ENCODE assay signal across 17 cellular contexts in the genomic region with DNA sequence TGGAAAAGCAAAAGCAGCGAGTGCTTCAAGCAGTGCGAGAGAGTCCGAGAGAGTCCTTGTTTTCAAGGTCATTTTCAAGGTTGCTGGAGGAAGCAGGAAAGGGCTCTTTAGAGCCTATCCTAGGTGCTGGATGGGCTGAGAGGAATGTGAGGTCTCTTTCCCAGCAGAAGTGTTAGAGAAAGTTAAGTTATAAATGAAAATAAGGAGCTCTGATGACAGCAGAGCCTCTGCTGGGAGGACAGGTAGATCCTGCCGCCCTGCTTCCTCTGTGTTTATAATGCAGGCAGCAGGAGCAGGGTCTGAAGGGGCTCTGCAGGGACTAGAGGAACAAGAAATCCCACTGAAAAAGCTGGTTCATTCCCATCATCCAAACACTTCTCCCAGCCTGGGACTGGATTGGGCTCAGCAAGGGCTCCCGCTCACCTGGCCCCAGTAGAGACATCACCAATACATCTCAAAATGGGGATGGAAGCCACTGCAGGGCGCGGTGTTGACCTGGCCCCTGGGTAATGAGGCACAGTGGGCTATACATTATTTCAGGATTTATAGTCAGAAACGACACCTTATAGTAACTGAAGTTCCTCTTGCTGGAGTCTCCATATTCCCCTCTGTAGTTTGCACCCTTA. TPM values are rescaled to one million over a fixed set of nuclear protein-coding genes. Genes with fewer than 3 reads are reported as not detected.
A peak's percentile ranks its signal among the peaks of the same experiment; 100 is the strongest.
DNase-seq lines count a peak whose midpoint lies in the region; ATAC-seq and TF ChIP-seq lines count a peak whose summit lies in the region.
"Had no signal": no experiment of that assay in that cellular context is flagged by ENCODE, and none has a peak within 500 bp of the region (broad histone marks: within the 10 kb centered on the region; RNA-seq: fewer than 3 reads in every experiment).

No MANE protein-coding gene starts in this region.

- no peak overlapping the region for H2AFZ ChIP-seq in mammary epithelial cell (ENCODE audit: low read depth, low read length)
- H2AFZ ChIP-seq in osteoblast (ENCODE audit: low read length) = no peak overlapping the region

- H3K4me1 ChIP-seq in breast epithelium = peaks cover 0 to 6% of the 10 kb centered on the region in 2 donors
- no peaks in the 10 kb centered on the region for H3K4me1 ChIP-seq in mammary epithelial cell (ENCODE audit: insufficient read depth, low read length)
- H3K4me1 ChIP-seq in colonic mucosa = peaks cover 6% of the 10 kb centered on the region
- H3K4me1 ChIP-seq in osteoblast (ENCODE audit: insufficient read depth, low read length) = peaks cover 7% of the 10 kb centered on the region
- peaks cover 9 to 34% of the 10 kb centered on the region in 2 donors for H3K4me1 ChIP-seq in thoracic aorta (ENCODE audit: control insufficient read depth in 1 of 2, low read depth in 2 of 2)

- H3K27me3 ChIP-seq in breast epithelium (no peaks in the 10 kb centered on the region), mammary epithelial cell (ENCODE audit: insufficient read depth, low read length) (peaks cover 14% of the 10 kb centered on the region), colonic mucosa (no peaks in the 10 kb centered on the region), osteoblast (ENCODE audit: insufficient read depth, low read length) (peaks cover 48% of the 10 kb centered on the region), thoracic aorta (replicated peaks; ENCODE audit: insufficient read depth) (no peaks in the 10 kb centered on the region)
- H3K27me3 ChIP-seq: BLaER1 had no signal

- TF ChIP-seq POLR2A in breast epithelium (IDR thresholded peaks at IDR 0.05) = no peak

- H3K9me3 ChIP-seq in breast epithelium = no peaks in the 10 kb centered on the region
- H3K9me3 ChIP-seq in mammary epithelial cell (replicated peaks; ENCODE audit: insufficient read depth, low read length) = no peaks in the 10 kb centered on the region
- H3K9me3 ChIP-seq in colonic mucosa = no peaks in the 10 kb centered on the region
- no peaks in the 10 kb centered on the region for H3K9me3 ChIP-seq in osteoblast (ENCODE audit: low read depth, low read length)
- H3K9me3 ChIP-seq in thoracic aorta = no peaks in the 10 kb centered on the region
- H3K9me3 ChIP-seq: BLaER1 had no signal

- no peak overlapping the region for H3K9ac ChIP-seq in mammary epithelial cell (ENCODE audit: insufficient read depth, low read length)
- H3K9ac ChIP-seq in colonic mucosa (ENCODE audit: low read depth in 2 of 2, low read length in 2 of 2) = no peak overlapping the region
- H3K9ac ChIP-seq: BLaER1 had no signal

- no peak overlapping the region for H3K4me2 ChIP-seq in mammary epithelial cell (ENCODE audit: insufficient read depth, low read depth, low read length)
- no peak overlapping the region for H3K4me2 ChIP-seq in osteoblast (ENCODE audit: insufficient read depth, low read length)
- H3K4me2 ChIP-seq: BLaER1 had no signal

- H4K20me1 ChIP-seq in mammary epithelial cell (ENCODE audit: insufficient read depth, low read length) = no peaks in the 10 kb centered on the region
- peaks cover 2% of the 10 kb centered on the region for H4K20me1 ChIP-seq in osteoblast (ENCODE audit: insufficient read depth, low read length)
- H4K20me1 ChIP-seq: BLaER1 had no signal

- DNase-seq in breast epithelium (ENCODE audit: low spot score in 2 of 2) = peak in 1 of 2 donors; percentile 13
- DNase-seq in mammary epithelial cell = no peak
- DNase-seq in colonic mucosa = peak; percentile 16
- peak; percentile 42 for DNase-seq in osteoblast (ENCODE audit: insufficient read length, low spot score, missing footprints)
- no peak for DNase-seq in thoracic aorta (ENCODE audit: low spot score)
- no peak for DNase-seq in SIG-M5 treated with dmso at 0.1 percent for 504 hours (lab: John Stamatoyannopoulos, UW; ENCODE audit: unreplicated experiment)
- DNase-seq: DMS79 treated with DMSO at 0.1 percent for 48 hours, KG1, NCI-H1436 treated with DMSO at 0.1 percent for 48 hours, NCI-H345, NCI-H526 treated with DMSO at 0.1 percent for 48 hours, SHP77 treated with DMSO at 0.1 percent for 48 hours had no signal

- H3K4me3 ChIP-seq in breast epithelium (no peak overlapping the region), mammary epithelial cell (replicated peaks in 1 of 3; ENCODE audit: insufficient read depth in 1 of 3, low read depth in 2 of 3, low read length in 3 of 3) (no peak overlapping the region), colonic mucosa (no peak overlapping the region), osteoblast (ENCODE audit: insufficient read depth, low read length) (no peak overlapping the region), thoracic aorta (no peak overlapping the region)
- H3K4me3 ChIP-seq: BLaER1 had no signal

- CTCF ChIA-PET in mammary epithelial cell (lab: Charles Lee; ENCODE audit: low non-redundant PET) = no interaction called here

- intact Hi-C loops in breast epithelium (cut with DNase I; ENCODE audit: low total_unique reads) = loop anchor here (5.0 kb wide), 1 partner anchor 440 kb away; no protein-coding TSS in a partner anchor
- intact Hi-C loops in mammary epithelial cell (cut with micrococcal nuclease) = loop anchor here (10.0 kb wide), 1 partner anchor 438 kb away; a partner anchor contains a TSS
- intact Hi-C loops in colonic mucosa (cut with DNase I) = no loop called here

- no peak for TF ChIP-seq CTCF in breast epithelium (IDR thresholded peaks at IDR 0.05)
- no peak for TF ChIP-seq CTCF in mammary epithelial cell (conservative IDR thresholded peaks at IDR 0.05 in 1 of 2, IDR thresholded peaks at IDR 0.05 in 1 of 2; ENCODE audit: extremely low read depth in 1 of 2, insufficient read depth in 1 of 2, low read depth in 1 of 2, low read length in 2 of 2)
- TF ChIP-seq CTCF in colonic mucosa (IDR thresholded peaks at IDR 0.05) = no peak
- TF ChIP-seq CTCF in osteoblast (IDR thresholded peaks at IDR 0.05; ENCODE audit: extremely low read depth, low read depth, low read length) = no peak
- TF ChIP-seq CTCF in thoracic aorta (IDR thresholded peaks at IDR 0.05) = no peak

- ATAC-seq in thoracic aorta (ENCODE audit: insufficient number of reproducible peaks, low FRiP score, low read depth) (no peak), HG02852 (IDR thresholded peaks at IDR 0.05; ENCODE audit: unreplicated experiment) (no peak), GM18858 (IDR thresholded peaks at IDR 0.05; ENCODE audit: unreplicated experiment) (no peak)
- ATAC-seq: CD8-positive, alpha-beta T cell; HepG2 had no signal

- no peaks in the 10 kb centered on the region for H3K79me2 ChIP-seq in mammary epithelial cell (ENCODE audit: insufficient read depth, low read length)
- no peaks in the 10 kb centered on the region for H3K79me2 ChIP-seq in osteoblast (ENCODE audit: insufficient read depth, low read length)

- peak overlapping the region; percentile 88 to 90 for H3K27ac ChIP-seq in breast epithelium
- H3K27ac ChIP-seq in mammary epithelial cell (ENCODE audit: insufficient read depth, low read depth, low read length) = no peak overlapping the region
- H3K27ac ChIP-seq in colonic mucosa = no peak overlapping the region
- no peak overlapping the region for H3K27ac ChIP-seq in osteoblast (ENCODE audit: low read depth, low read length)
- peak overlapping the region; percentile 49 to 59 for H3K27ac ChIP-seq in thoracic aorta
- H3K27ac ChIP-seq: BLaER1 had no signal

- dilution Hi-C loops in mammary epithelial cell (cut with HindIII; ENCODE audit: low sequenced_read_pairs) = loop anchor here (25.0 kb wide), 1 partner anchor 550 kb away; a partner anchor contains a TSS

- no peaks in the 10 kb centered on the region for H3K36me3 ChIP-seq in breast epithelium
- H3K36me3 ChIP-seq in mammary epithelial cell (ENCODE audit: insufficient read depth, low read length) = no peaks in the 10 kb centered on the region
- no peaks in the 10 kb centered on the region for H3K36me3 ChIP-seq in colonic mucosa
- no peaks in the 10 kb centered on the region for H3K36me3 ChIP-seq in osteoblast (ENCODE audit: insufficient read depth, low read length)
- H3K36me3 ChIP-seq in thoracic aorta = no peaks in the 10 kb centered on the region
- H3K36me3 ChIP-seq: BLaER1 had no signal

- in situ Hi-C loops in mammary epithelial cell (cut with MboI; ENCODE audit: low sequenced_read_pairs in 2 of 2) = loop anchor here (25.0 kb wide), 5 partner anchors 275 to 1200 kb away; a partner anchor contains a TSS

- BruUV-seq in mammary epithelial cell (replicated peaks; lab: Mats Ljungman, UMichigan) = no TSS peak

- 94% methylated on average over 7 of the region's 8 CpGs for WGBS in mammary epithelial cell (ENCODE audit: low coverage, missing lambda C conversion rate)

RNA-seq across cellular contexts. Expression of a gene that starts 41.5 kb away (rescaled TPM):
- total RNA-seq in breast epithelium (1 to 10 TPM; 1.8 to 3.9 (median 3.4) TPM), mammary epithelial cell (1 to 10 TPM; 4.1 to 5.3 TPM), colonic mucosa (1 to 10 TPM; 2.6 to 5.6 TPM), osteoblast (0.59 and 0.72 TPM in 2 replicates), thoracic aorta (1 to 10 TPM in 1 of 2 donors, under 1 TPM in 1; 0.27 to 4.0 TPM)
- polyA plus RNA-seq in mammary epithelial cell = 2.0 TPM
- 13.8 TPM for polyA minus RNA-seq in mammary epithelial cell
- total RNA-seq: HepG2 had no signal

Comparison
In these comparisons a context has a peak if more than half of its experiments do, and no peak if none do; other contexts are left out.
1. H3K27ac ChIP-seq: peak in breast epithelium (2 of 2) and thoracic aorta (2 of 2); none in mammary epithelial cell (single experiment), colonic mucosa (single experiment) and osteoblast (single experiment).
2. DNase-seq: peak in colonic mucosa (single experiment) and osteoblast (single experiment); none in mammary epithelial cell (single experiment), thoracic aorta (single experiment) and SIG-M5 treated with dmso at 0.1 percent for 504 hours (single experiment).